In the genomic region with DNA sequence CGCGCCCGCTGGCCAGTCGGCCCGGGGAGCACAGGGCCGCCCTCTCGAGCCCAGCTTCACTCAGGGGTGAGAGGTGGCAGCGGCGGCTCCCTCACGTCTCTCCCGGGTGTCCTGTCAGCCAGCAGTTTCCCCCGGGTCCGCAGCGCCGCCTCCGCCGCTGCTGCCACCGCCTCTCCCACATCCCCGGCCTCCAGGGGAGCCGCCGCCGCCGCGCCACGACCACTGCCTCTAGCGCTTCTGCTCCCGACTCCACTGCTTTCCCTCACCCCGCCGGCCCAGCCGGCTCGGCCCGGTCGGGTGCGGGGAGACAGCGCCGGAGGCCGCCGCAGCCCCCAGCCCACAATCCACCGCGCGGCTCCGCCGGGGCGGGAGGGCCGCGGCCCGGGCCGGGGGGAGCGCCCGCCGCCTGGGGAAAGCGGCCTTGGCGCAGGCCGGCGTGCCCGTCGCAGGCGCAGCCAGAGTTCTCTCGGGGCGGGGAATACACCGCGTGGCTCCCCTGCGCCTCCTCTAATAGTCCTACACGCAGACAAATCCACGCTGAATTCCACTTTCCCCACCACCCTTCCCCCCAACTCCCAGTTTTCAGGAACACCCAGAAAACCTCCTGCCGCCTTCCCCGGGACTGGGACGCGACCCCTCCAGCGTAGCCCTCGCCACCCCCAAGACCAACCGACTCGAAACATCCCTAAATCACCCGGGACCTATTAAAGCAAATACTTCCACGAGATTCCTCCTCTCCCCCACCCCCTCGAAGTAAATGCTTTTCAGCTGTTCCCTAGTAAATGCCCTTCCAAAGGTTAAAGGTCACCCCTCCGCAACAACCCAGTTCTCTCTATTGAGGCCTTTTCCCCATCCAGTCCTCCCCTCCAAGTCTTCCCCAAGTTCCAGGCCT, we compare ENCODE assay signal across 8 cellular contexts. TPM values are rescaled to one million over a fixed set of nuclear protein-coding genes. Genes with fewer than 3 reads are reported as not detected.
DNase-seq lines count a peak whose midpoint lies in the region; ATAC-seq, FAIRE-seq and TF ChIP-seq lines count a peak whose summit lies in the region.

A gene with protein sequence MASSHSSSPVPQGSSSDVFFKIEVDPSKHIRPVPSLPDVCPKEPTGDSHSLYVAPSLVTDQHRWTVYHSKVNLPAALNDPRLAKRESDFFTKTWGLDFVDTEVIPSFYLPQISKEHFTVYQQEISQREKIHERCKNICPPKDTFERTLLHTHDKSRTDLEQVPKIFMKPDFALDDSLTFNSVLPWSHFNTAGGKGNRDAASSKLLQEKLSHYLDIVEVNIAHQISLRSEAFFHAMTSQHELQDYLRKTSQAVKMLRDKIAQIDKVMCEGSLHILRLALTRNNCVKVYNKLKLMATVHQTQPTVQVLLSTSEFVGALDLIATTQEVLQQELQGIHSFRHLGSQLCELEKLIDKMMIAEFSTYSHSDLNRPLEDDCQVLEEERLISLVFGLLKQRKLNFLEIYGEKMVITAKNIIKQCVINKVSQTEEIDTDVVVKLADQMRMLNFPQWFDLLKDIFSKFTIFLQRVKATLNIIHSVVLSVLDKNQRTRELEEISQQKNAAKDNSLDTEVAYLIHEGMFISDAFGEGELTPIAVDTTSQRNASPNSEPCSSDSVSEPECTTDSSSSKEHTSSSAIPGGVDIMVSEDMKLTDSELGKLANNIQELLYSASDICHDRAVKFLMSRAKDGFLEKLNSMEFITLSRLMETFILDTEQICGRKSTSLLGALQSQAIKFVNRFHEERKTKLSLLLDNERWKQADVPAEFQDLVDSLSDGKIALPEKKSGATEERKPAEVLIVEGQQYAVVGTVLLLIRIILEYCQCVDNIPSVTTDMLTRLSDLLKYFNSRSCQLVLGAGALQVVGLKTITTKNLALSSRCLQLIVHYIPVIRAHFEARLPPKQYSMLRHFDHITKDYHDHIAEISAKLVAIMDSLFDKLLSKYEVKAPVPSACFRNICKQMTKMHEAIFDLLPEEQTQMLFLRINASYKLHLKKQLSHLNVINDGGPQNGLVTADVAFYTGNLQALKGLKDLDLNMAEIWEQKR (minus strand): TSS at position 346 of the 892 bp plus-strand sequence. CDS start 35,429 bp downstream, outside the sequence.

- WGBS in small intestine, 3 donors: 1 to 2% (median 1%) methylated on average over 29 to 77 of the region's 77 CpGs

- TF ChIP-seq CTCF in GM06990 (IDR thresholded peaks at IDR 0.05; ENCODE audit: insufficient read depth, low read length, poor library complexity, severe bottlenecking) (no peak), GM23338 (conservative IDR thresholded peaks at IDR 0.05; ENCODE audit: low read depth in 2 of 2) (no peak), Loucy (conservative IDR thresholded peaks at IDR 0.05; ENCODE audit: low read length) (no peak)

- DNase-seq in GM06990 (ENCODE audit: extremely low read depth, insufficient read length) (peak; percentile 79), GM23338 (ENCODE audit: low spot score) (peak; percentile 70), UCSD-AML1 (lab: John Stamatoyannopoulos, UW; ENCODE audit: unreplicated experiment) (peak; percentile 67), T47D (ENCODE audit: low read depth in 1 of 2, low spot score in 1 of 2) (peak; percentile 18 to 62), iPS-NIHi11 (ENCODE audit: low spot score) (peak; percentile 87), small intestine (peak; percentile 46), NCI-H1436 (lab: John Stamatoyannopoulos, UW) (no peak)

- peaks cover 22% of the 10 kb centered on the region for H3K4me1 Mint-ChIP-seq in GM23338

- no peaks in the 10 kb centered on the region; the same call in 2 of the 3 replicates for H3K9me3 Mint-ChIP-seq in GM23338

- H3K9me2 ChIP-seq in GM23338 (ENCODE audit: insufficient read depth): no peaks in the 10 kb centered on the region
- no peaks in the 10 kb centered on the region for H3K9me2 ChIP-seq in Loucy (replicated peaks; ENCODE audit: low read depth, low read length)

- FAIRE-seq in small intestine (lab: Jason Lieb, UNC): no peak

- H3F3A ChIP-seq in GM23338 (replicated peaks; ENCODE audit: low read depth): peaks cover 5% of the 10 kb centered on the region; the same call in 1 of the 2 replicates
- no peaks in the 10 kb centered on the region for H3F3A ChIP-seq in Loucy (ENCODE audit: low read depth)

- in situ Hi-C loops in T47D (cut with HindIII; ENCODE audit: low pct_unique_long_range_greater_than_20kb, low sequenced_read_pairs): no loop called here

- H3K27ac ChIP-seq in GM23338 (ENCODE audit: low read depth) (peak within 1 kb of the TSS; percentile 91), small intestine (ENCODE audit: low read depth in 1 of 2, low read length in 1 of 2) (peak within 1 kb of the TSS; percentile 98)

- H3K4me1 ChIP-seq in GM23338 (ENCODE audit: insufficient read depth): peaks cover 10% of the 10 kb centered on the region
- peaks cover 37% of the 10 kb centered on the region for H3K4me1 ChIP-seq in Loucy (ENCODE audit: insufficient read depth, low read length, poor library complexity, severe bottlenecking)
- H3K4me1 ChIP-seq in small intestine (ENCODE audit: control insufficient read depth in 2 of 2, insufficient read depth in 1 of 2, low read depth in 1 of 2, low read length in 1 of 2): peaks cover 3 to 7% of the 10 kb centered on the region in 2 donors

- H3K4me2 ChIP-seq in GM23338 (peak within 1 kb of the TSS; percentile 81), Loucy (ENCODE audit: low read depth, low read length, poor library complexity, severe bottlenecking) (peak within 1 kb of the TSS; percentile 79)

- peak within 1 kb of the TSS; percentile 87 for H3K9ac ChIP-seq in Loucy (ENCODE audit: low read depth, low read length, poor library complexity, severe bottlenecking)

- H3K27me3 ChIP-seq in GM06990 (replicated peaks; ENCODE audit: control insufficient read depth, insufficient read depth, low read length): no peaks in the 10 kb centered on the region
- no peaks in the 10 kb centered on the region for H3K27me3 ChIP-seq in GM23338 (ENCODE audit: insufficient read depth)
- H3K27me3 ChIP-seq in Loucy (ENCODE audit: insufficient read depth, low read length, poor library complexity, severe bottlenecking): no peaks in the 10 kb centered on the region
- H3K27me3 ChIP-seq in small intestine (ENCODE audit: control insufficient read depth in 2 of 2, insufficient read depth in 2 of 2, low read length in 2 of 2): no peaks in the 10 kb centered on the region

- H2AFZ ChIP-seq in GM23338: peak within 1 kb of the TSS; percentile 94
- H2AFZ ChIP-seq in Loucy (ENCODE audit: low read length): peak within 1 kb of the TSS; percentile 94

- H3K36me3 Mint-ChIP-seq in GM23338 (ENCODE audit: low read depth): no peaks in the 10 kb centered on the region; the same call in 1 of the 3 replicates

- H3K9me3 ChIP-seq in Loucy (ENCODE audit: insufficient read depth, low read depth, low read length) (no peaks in the 10 kb centered on the region), small intestine (ENCODE audit: control insufficient read depth, low read depth) (no peaks in the 10 kb centered on the region)

- no peaks in the 10 kb centered on the region; the same call in 1 of the 2 replicates for H4K20me1 ChIP-seq in GM23338 (replicated peaks; ENCODE audit: insufficient read depth)
- H4K20me1 ChIP-seq in Loucy (ENCODE audit: insufficient read depth, low read length, poor library complexity, severe bottlenecking): peaks cover 9% of the 10 kb centered on the region

- peak; percentile 88 for ATAC-seq in GM23338

- H3K79me2 ChIP-seq in GM23338 (replicated peaks; ENCODE audit: insufficient read depth) (peaks cover 42% of the 10 kb centered on the region), Loucy (ENCODE audit: insufficient read depth, low read length) (peaks cover 34% of the 10 kb centered on the region)

- peaks cover 8% of the 10 kb centered on the region for H3K27me3 Mint-ChIP-seq in GM23338 (ENCODE audit: insufficient read depth, low read depth, poor library complexity)

- H3K4me3 Mint-ChIP-seq in GM23338: peak within 1 kb of the TSS; percentile 88

- H3K27ac Mint-ChIP-seq in GM23338: peak within 1 kb of the TSS; percentile 78

- H3K36me3 ChIP-seq in GM06990 (ENCODE audit: control insufficient read depth, insufficient read depth, low read length): no peaks in the 10 kb centered on the region
- H3K36me3 ChIP-seq in GM23338 (ENCODE audit: insufficient read depth): no peaks in the 10 kb centered on the region
- H3K36me3 ChIP-seq in Loucy (ENCODE audit: insufficient read depth, low read length): no peaks in the 10 kb centered on the region
- H3K36me3 ChIP-seq in small intestine (ENCODE audit: control insufficient read depth in 2 of 2, insufficient read depth in 2 of 2, low read length in 2 of 2): no peaks in the 10 kb centered on the region

- H3K4me3 ChIP-seq in GM06990 (replicated peaks; ENCODE audit: low read depth, low read length) (peak within 1 kb of the TSS; percentile 82), GM23338 (peak within 1 kb of the TSS; percentile 69), Loucy (ENCODE audit: low read length, poor library complexity, severe bottlenecking) (peak within 1 kb of the TSS; percentile 86), small intestine (ENCODE audit: low read depth in 1 of 2, low read length in 2 of 2) (peak within 1 kb of the TSS; percentile 82 to 89)

TF ChIP-seq in GM23338, 12 proteins besides CTCF, POLR2A, EP300 and RAD21 (continues in another document):
- no peak for TF ChIP-seq EZH2 (IDR thresholded peaks at IDR 0.05; ENCODE audit: low read depth, unreplicated experiment)

RNA-seq across cellular contexts. Expression of the gene that starts here (rescaled TPM):
- total RNA-seq in GM23338 (2014; rRNA removed; shearing (Covaris generic)): 17.0 and 20.7 TPM in 2 replicates
- polyA plus RNA-seq in GM23338 (2016; fragmentation: Nextera tagmentation; extraction: Ambion mirVana): 6.1 and 6.6 TPM in 2 replicates
- 10 to 100 TPM; 12.3 to 21.7 (median 13.5) TPM for polyA plus RNA-seq in small intestine
